15 cellular contexts compared by ENCODE assay signal in the genomic region with DNA sequence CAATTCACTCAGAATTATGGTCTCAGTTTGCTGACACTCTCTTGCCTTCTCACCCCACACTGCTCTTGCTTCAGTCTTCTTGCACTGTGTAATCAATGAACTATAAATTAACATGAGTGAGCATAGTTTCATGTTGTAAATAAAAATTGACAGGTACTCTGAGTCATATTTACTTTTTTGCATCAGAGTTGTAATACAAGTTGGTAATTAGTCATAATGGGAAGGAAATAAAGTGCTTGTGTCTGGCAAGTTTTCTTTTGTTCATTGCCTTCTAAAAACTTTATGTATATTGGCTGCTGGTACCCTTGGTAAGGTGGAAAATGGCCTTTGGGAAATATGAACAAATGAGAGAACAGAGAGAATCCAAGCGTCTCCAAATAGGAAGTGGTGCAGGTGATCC.
DNase-seq lines count a peak whose midpoint lies in the region; ATAC-seq and TF ChIP-seq lines count a peak whose summit lies in the region.
"Had no signal": no experiment of that assay in that cellular context is flagged by ENCODE, and none has a peak within 500 bp of the region (broad histone marks: within the 10 kb centered on the region; RNA-seq: fewer than 3 reads in every experiment).

No MANE protein-coding gene starts in this region.

- H4K20me1 ChIP-seq in PC-3 (ENCODE audit: low read length): no peaks in the 10 kb centered on the region

- peak; percentile 76 for ATAC-seq in PC-3
- ATAC-seq in esophagus mucosa: peak; percentile 77
- ATAC-seq in GM18861 (IDR thresholded peaks at IDR 0.05; ENCODE audit: unreplicated experiment): no peak
- no peak for ATAC-seq in HG03520 (IDR thresholded peaks at IDR 0.05; ENCODE audit: unreplicated experiment)
- ATAC-seq: K562 had no signal

- H3K9me3 ChIP-seq in HEK293 (ENCODE audit: control insufficient read depth, insufficient read depth, low read depth, low read length) (no peaks in the 10 kb centered on the region), PC-3 (ENCODE audit: low read length) (no peaks in the 10 kb centered on the region)

- H3K4me3 ChIP-seq in HEK293 (ENCODE audit: low read depth, low read length) (no peak overlapping the region), PC-3 (ENCODE audit: low read length) (peak overlapping the region; percentile 41; the same call in 1 of the 2 replicates)
- H3K4me3 ChIP-seq: K562, SK-N-MC had no signal

- H3F3A ChIP-seq in PC-3 (ENCODE audit: low read length, unreplicated experiment): no peaks in the 10 kb centered on the region

- no TSS peak for BruUV-seq in PC-3 (replicated peaks; lab: Mats Ljungman, UMichigan)

- CTCF ChIA-PET in HEK293 (lab: Yijun Ruan, JAX) (no interaction called here), PC-3 (lab: Charles Lee) (no interaction called here)

- POLR2A ChIA-PET in HEK293 (lab: Yijun Ruan, JAX) (no interaction called here), PC-3 (lab: Charles Lee; ENCODE audit: unreplicated experiment) (no interaction called here)

- intact Hi-C loops in PC-3 (cut with micrococcal nuclease): loop anchor here (5.0 to 10.0 kb wide), 2 partner anchors 278 to 330 kb away; no protein-coding TSS in a partner anchor

- TF ChIP-seq CTCF in HEK293 (tag by site-specific recombination; IDR thresholded peaks at IDR 0.05) (no peak), PC-3 (conservative IDR thresholded peaks at IDR 0.05; ENCODE audit: low read depth, low read length) (no peak)

- H3K9me2 ChIP-seq in PC-3 (replicated peaks; ENCODE audit: low read length): no peaks in the 10 kb centered on the region

- H3K79me2 ChIP-seq in PC-3 (ENCODE audit: low read length): no peaks in the 10 kb centered on the region

- DNase-seq in DMS53 (lab: John Stamatoyannopoulos, UW): peak; percentile 50
- peak; percentile 83 for DNase-seq in PC-3
- DNase-seq in COR-L47 (lab: John Stamatoyannopoulos, UW): no peak
- no peak for DNase-seq in activated CD4-positive, alpha-beta T cell treated with anti-CD3 and anti-CD28 coated beads, Interleukin-2, amount 50 U/mL, for 4 hours
- DNase-seq: CD4-positive, alpha-beta T cell; H7; NCI-H1092; NCI-H1930; NCI-H524 treated with DMSO at 0.1 percent for 48 hours had no signal

- H3K27me3 ChIP-seq in PC-3 (ENCODE audit: low read length): no peaks in the 10 kb centered on the region

- no peak overlapping the region for H2AFZ ChIP-seq in PC-3 (ENCODE audit: low read length)

- peak overlapping the region; percentile 66 for H3K9ac ChIP-seq in PC-3 (ENCODE audit: low read length)

- H3K27ac ChIP-seq in HEK293 (ENCODE audit: extremely low read depth, low read depth, low read length): no peak overlapping the region
- H3K27ac ChIP-seq in PC-3 (ENCODE audit: low read length): peak overlapping the region; percentile 95
- H3K27ac ChIP-seq: SK-N-MC had no signal

- H3K4me1 ChIP-seq in HEK293 (ENCODE audit: control insufficient read depth, insufficient read depth, low read length) (no peaks in the 10 kb centered on the region), PC-3 (ENCODE audit: insufficient read depth, low read length) (peaks cover 37% of the 10 kb centered on the region)

- H3K4me2 ChIP-seq in PC-3 (ENCODE audit: low read length): peak overlapping the region; percentile 66

- H3K36me3 ChIP-seq in HEK293 (ENCODE audit: control insufficient read depth in 2 of 2, insufficient read depth in 1 of 2, low read length in 2 of 2): no peaks in the 10 kb centered on the region
- no peaks in the 10 kb centered on the region for H3K36me3 ChIP-seq in PC-3 (ENCODE audit: low read depth, low read length)

TF ChIP-seq in HEK293, 187 proteins besides CTCF, POLR2A, EP300 and RAD21:
- TF ChIP-seq ZBTB48 (tag by site-specific recombination; IDR thresholded peaks at IDR 0.05) (no peak), SP7 (tag by site-specific recombination; IDR thresholded peaks at IDR 0.05) (0 out of 2 replicates have a peak, but pooled peaks have one; percentile 18)

Comparison
In these comparisons a context has a peak if more than half of its experiments do, and no peak if none do; other contexts are left out.
1. DNase-seq: peak in DMS53 (single experiment) and PC-3 (single experiment); none in COR-L47 (single experiment) and activated CD4-positive, alpha-beta T cell treated with anti-CD3 and anti-CD28 coated beads, Interleukin-2, amount 50 U/mL, for 4 hours (0 of 2).
2. ATAC-seq: peak in PC-3 (single experiment) and esophagus mucosa (single experiment); none in GM18861 (single experiment) and HG03520 (single experiment).